1 cellular context compared by ENCODE assay signal in the genomic region with DNA sequence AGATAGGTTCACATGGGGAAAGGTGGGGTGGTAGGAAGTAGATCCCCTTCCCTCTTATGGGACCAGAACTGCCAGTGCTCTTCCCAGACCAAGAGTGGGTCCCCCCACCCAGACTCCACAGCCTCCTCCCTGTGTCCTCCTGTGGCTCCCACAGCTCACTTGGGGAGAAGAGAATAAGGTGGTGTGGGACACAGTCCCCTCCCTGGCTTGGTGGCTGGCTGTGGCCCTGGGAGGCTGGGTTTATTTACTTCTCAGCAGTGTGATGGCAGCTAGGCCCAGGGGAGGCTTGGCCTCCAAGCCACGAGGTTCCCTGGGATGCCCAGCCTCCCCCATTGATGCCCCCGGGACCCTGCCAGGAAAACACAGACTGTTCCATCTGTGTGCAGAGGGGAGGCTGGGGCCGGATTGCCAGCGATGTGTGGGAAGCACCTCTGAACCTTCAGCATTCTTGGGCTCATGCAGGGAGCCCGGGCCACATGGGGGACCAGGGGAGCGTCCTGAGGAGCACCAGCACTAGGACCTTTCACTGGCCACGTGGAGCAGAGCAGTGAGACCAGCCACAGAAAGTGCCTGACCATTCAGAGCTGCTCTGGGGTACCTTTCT.
TF ChIP-seq lines count a peak whose summit lies in the region.

No MANE protein-coding gene starts in this region.

TF ChIP-seq in A549, 52 proteins besides CTCF, POLR2A, EP300 and RAD21 (continued from another document):
- TF ChIP-seq, protein P1, sequence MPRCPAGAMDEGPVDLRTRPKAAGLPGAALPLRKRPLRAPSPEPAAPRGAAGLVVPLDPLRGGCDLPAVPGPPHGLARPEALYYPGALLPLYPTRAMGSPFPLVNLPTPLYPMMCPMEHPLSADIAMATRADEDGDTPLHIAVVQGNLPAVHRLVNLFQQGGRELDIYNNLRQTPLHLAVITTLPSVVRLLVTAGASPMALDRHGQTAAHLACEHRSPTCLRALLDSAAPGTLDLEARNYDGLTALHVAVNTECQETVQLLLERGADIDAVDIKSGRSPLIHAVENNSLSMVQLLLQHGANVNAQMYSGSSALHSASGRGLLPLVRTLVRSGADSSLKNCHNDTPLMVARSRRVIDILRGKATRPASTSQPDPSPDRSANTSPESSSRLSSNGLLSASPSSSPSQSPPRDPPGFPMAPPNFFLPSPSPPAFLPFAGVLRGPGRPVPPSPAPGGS (IDR thresholded peaks at IDR 0.05): no peak
- TF ChIP-seq NFE2L2 (conservative IDR thresholded peaks at IDR 0.05; ENCODE audit: low read length) (no peak), FOXS1 (CRISPR knock-in tag; IDR thresholded peaks at IDR 0.05) (no peak), EHF (CRISPR knock-in tag; IDR thresholded peaks at IDR 0.05) (no peak), RCOR1 (IDR thresholded peaks at IDR 0.05; ENCODE audit: low read depth, low read length) (no peak), MYC (IDR thresholded peaks at IDR 0.05; ENCODE audit: borderline replicate concordance, low read length) (no peak), KDM1A (IDR thresholded peaks at IDR 0.05; ENCODE audit: low read depth) (no peak), JUNB (IDR thresholded peaks at IDR 0.05) (no peak)
- TF ChIP-seq, protein P2, sequence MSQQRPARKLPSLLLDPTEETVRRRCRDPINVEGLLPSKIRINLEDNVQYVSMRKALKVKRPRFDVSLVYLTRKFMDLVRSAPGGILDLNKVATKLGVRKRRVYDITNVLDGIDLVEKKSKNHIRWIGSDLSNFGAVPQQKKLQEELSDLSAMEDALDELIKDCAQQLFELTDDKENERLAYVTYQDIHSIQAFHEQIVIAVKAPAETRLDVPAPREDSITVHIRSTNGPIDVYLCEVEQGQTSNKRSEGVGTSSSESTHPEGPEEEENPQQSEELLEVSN (IDR thresholded peaks at IDR 0.05; ENCODE audit: borderline replicate concordance, low read depth): no peak
